1 cellular context compared by ENCODE assay signal in the genomic region with DNA sequence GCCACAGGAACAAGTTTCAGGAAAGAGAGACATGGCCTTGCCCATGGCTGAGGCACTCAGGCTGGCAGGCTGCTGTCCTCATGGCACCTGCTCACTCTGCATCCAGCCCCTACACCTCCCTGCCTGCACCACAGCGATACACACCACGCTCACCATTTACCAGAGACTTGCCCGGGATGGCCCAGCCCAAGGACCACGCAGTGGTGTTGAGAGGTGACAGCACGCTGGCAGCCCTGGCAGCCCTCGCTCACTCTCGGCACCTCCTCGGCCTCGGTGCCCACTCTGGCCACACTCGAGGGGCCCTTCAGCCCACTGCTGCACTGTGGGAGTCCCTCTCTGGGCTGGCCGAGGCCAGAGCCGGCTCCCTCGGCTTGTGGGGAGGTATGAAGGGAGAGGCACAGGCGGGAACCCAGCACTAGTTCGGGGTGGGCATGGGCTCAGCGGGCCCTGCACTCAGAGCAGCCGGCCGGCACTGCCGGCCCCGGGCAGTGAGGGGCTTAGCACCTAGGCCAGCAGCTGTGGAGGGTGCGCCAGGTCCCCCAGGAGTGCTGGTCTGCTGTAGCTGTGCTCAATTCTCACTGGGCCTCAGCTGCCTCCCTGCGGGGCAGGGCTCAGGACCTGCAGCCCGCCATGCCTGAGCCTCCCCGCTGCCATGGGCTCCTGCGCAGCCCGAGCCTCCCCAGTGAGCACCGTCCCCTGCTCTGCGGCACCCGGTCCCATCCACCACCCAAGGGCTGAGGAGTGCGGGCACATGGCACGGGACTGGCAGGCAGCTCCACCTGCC.
TF ChIP-seq lines count a peak whose summit lies in the region.

No MANE protein-coding gene starts in this region.

TF ChIP-seq in H1, 55 proteins besides CTCF, POLR2A, EP300 and RAD21:
- no peak for TF ChIP-seq GTF2F1 (IDR thresholded peaks at IDR 0.05; ENCODE audit: borderline replicate concordance, low read depth, low read length)
- no peak for TF ChIP-seq CHD1 (IDR thresholded peaks at IDR 0.05; ENCODE audit: low read depth, low read length)
- TF ChIP-seq HDAC6 (IDR thresholded peaks at IDR 0.05; ENCODE audit: low read depth, low read length) = no peak
- no peak for TF ChIP-seq PHF8 (conservative IDR thresholded peaks at IDR 0.05; ENCODE audit: low read depth, low read length)
- no peak for TF ChIP-seq CBX8 (IDR thresholded peaks at IDR 0.05; ENCODE audit: borderline replicate concordance, low read depth, low read length)
- TF ChIP-seq KDM5A (IDR thresholded peaks at IDR 0.05; ENCODE audit: low read length) = no peak
- no peak for TF ChIP-seq SIN3A (conservative IDR thresholded peaks at IDR 0.05 in 1 of 2, IDR thresholded peaks at IDR 0.05 in 1 of 2; ENCODE audit: low read depth in 1 of 2, low read length in 2 of 2)
- no peak for TF ChIP-seq KDM4A (IDR thresholded peaks at IDR 0.05; ENCODE audit: low read depth, low read length, severe bottlenecking)
- TF ChIP-seq, protein P1, sequence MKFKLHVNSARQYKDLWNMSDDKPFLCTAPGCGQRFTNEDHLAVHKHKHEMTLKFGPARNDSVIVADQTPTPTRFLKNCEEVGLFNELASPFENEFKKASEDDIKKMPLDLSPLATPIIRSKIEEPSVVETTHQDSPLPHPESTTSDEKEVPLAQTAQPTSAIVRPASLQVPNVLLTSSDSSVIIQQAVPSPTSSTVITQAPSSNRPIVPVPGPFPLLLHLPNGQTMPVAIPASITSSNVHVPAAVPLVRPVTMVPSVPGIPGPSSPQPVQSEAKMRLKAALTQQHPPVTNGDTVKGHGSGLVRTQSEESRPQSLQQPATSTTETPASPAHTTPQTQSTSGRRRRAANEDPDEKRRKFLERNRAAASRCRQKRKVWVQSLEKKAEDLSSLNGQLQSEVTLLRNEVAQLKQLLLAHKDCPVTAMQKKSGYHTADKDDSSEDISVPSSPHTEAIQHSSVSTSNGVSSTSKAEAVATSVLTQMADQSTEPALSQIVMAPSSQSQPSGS (IDR thresholded peaks at IDR 0.05; ENCODE audit: low read length) = no peak
- TF ChIP-seq ATF3 (IDR thresholded peaks at IDR 0.05; ENCODE audit: insufficient read depth, low read depth, low read length) = no peak
- TF ChIP-seq CREB1 (IDR thresholded peaks at IDR 0.05) = no peak
- TF ChIP-seq SRF (IDR thresholded peaks at IDR 0.05; ENCODE audit: low read depth, low read length) = no peak
- TF ChIP-seq RNF2 (IDR thresholded peaks at IDR 0.05; ENCODE audit: borderline replicate concordance, low read depth, low read length, missing control alignments, poor library complexity, severe bottlenecking) = no peak
